In the genomic region with DNA sequence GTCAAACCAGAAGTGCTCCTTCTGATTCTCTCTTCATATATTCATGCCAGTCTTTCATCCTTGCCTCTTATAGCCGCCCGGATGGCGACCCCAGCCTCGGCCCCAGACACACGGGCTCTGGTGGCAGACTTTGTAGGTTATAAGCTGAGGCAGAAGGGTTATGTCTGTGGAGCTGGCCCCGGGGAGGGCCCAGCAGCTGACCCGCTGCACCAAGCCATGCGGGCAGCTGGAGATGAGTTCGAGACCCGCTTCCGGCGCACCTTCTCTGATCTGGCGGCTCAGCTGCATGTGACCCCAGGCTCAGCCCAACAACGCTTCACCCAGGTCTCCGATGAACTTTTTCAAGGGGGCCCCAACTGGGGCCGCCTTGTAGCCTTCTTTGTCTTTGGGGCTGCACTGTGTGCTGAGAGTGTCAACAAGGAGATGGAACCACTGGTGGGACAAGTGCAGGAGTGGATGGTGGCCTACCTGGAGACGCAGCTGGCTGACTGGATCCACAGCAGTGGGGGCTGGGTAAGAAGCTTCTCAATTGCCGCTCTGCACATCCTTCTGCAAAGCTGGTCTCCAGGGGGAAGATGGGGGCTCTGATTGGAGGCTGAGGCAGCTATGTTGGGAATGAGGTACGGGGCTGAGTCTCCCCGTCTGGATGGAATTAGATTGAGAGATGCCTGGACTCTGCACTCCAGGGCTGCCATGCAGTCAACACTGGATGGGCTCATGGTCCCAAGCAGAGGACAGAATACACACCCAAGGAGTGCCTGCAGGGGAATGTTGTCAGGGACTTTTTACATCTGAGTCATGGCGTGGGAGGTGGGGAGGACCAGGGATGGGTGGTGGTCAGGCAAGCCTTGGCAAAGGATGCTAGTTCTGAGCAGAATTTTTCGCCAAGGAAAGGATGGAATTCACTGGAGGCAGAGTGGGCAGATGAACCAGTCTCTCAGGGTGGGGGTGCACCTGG, we compare ENCODE assay signal across 7 cellular contexts. TPM values are rescaled to one million over a fixed set of nuclear protein-coding genes. Genes with fewer than 3 reads are reported as not detected.
DNase-seq lines count a peak whose midpoint lies in the region; ATAC-seq and TF ChIP-seq lines count a peak whose summit lies in the region.
"Had no signal": no experiment of that assay in that cellular context is flagged by ENCODE, and none has a peak within 500 bp of the region (broad histone marks: within the 10 kb centered on the region; RNA-seq: fewer than 3 reads in every experiment).

No MANE protein-coding gene starts in this region.

- H3K4me1 ChIP-seq in NT2/D1 (ENCODE audit: insufficient read depth, insufficient read length) (peaks cover 4% of the 10 kb centered on the region), esophagus squamous epithelium (peaks cover 20 to 58% (median 33%) of the 10 kb centered on the region in 3 donors)

- ATAC-seq in stimulated activated memory B cell treated with anti-CD40 and anti-IgM and Interleukin-4, amounts not matched to agents 10 μg/mL and 1 μg/mL and 100 μg/mL, for 72 hours: no peak
- no peak for ATAC-seq in effector memory CD8-positive, alpha-beta T cell (replicated peaks)
- ATAC-seq: naive thymus-derived CD8-positive, alpha-beta T cell had no signal

- no peaks in the 10 kb centered on the region for H3K9me3 Mint-ChIP-seq in stimulated activated memory B cell treated with anti-CD40 and anti-IgM and Interleukin-4, amounts not matched to agents 10 μg/mL and 1 μg/mL and 100 μg/mL, for 72 hours
- no peaks in the 10 kb centered on the region for H3K9me3 Mint-ChIP-seq in effector memory CD8-positive, alpha-beta T cell
- H3K9me3 Mint-ChIP-seq: naive thymus-derived CD8-positive, alpha-beta T cell had no signal

- H3K27me3 ChIP-seq in NT2/D1 (ENCODE audit: insufficient read depth, insufficient read length): peaks cover 21% of the 10 kb centered on the region
- no peaks in the 10 kb centered on the region for H3K27me3 ChIP-seq in esophagus squamous epithelium

- peak overlapping the region; percentile 86 for H3K27ac Mint-ChIP-seq in stimulated activated memory B cell treated with anti-CD40 and anti-IgM and Interleukin-4, amounts not matched to agents 10 μg/mL and 1 μg/mL and 100 μg/mL, for 72 hours
- H3K27ac Mint-ChIP-seq in effector memory CD8-positive, alpha-beta T cell: no peak overlapping the region

- intact Hi-C loops in esophagus squamous epithelium (cut with DNase I): no loop called here

- no peak for DNase-seq in NT2/D1 (ENCODE audit: low read depth, low spot score)
- no peak for DNase-seq in esophagus squamous epithelium (lab: John Stamatoyannopoulos, UW)
- no peak for DNase-seq in activated CD4-positive, alpha-beta T cell treated with anti-CD3 and anti-CD28 coated beads for 1 hour
- DNase-seq in amniotic stem cell (lab: John Stamatoyannopoulos, UW): no peak
- DNase-seq in effector memory CD8-positive, alpha-beta T cell: no peak
- DNase-seq: naive thymus-derived CD8-positive, alpha-beta T cell had no signal

- peaks cover 53% of the 10 kb centered on the region for H3K36me3 ChIP-seq in NT2/D1 (ENCODE audit: insufficient read depth, insufficient read length, low read length)
- H3K36me3 ChIP-seq in esophagus squamous epithelium: peaks cover 4 to 52% (median 6%) of the 10 kb centered on the region in 3 donors

- H3K4me1 Mint-ChIP-seq in stimulated activated memory B cell treated with anti-CD40 and anti-IgM and Interleukin-4, amounts not matched to agents 10 μg/mL and 1 μg/mL and 100 μg/mL, for 72 hours: peaks cover 41% of the 10 kb centered on the region
- H3K4me1 Mint-ChIP-seq in effector memory CD8-positive, alpha-beta T cell (ENCODE audit: low read depth in 2 of 2): peaks cover 1 to 3% of the 10 kb centered on the region in 2 donors

- 50 to 70% methylated on average over 2 to 15 of the region's 22 CpGs for WGBS in esophagus squamous epithelium, 2 donors

- peaks cover 22% of the 10 kb centered on the region for H3K36me3 Mint-ChIP-seq in stimulated activated memory B cell treated with anti-CD40 and anti-IgM and Interleukin-4, amounts not matched to agents 10 μg/mL and 1 μg/mL and 100 μg/mL, for 72 hours
- peaks cover 9% of the 10 kb centered on the region for H3K36me3 Mint-ChIP-seq in effector memory CD8-positive, alpha-beta T cell (ENCODE audit: insufficient read depth)
- H3K36me3 Mint-ChIP-seq: naive thymus-derived CD8-positive, alpha-beta T cell had no signal

- no peak for TF ChIP-seq CTCF in esophagus squamous epithelium (IDR thresholded peaks at IDR 0.05)

- H3K27me3 Mint-ChIP-seq in stimulated activated memory B cell treated with anti-CD40 and anti-IgM and Interleukin-4, amounts not matched to agents 10 μg/mL and 1 μg/mL and 100 μg/mL, for 72 hours: no peaks in the 10 kb centered on the region
- H3K27me3 Mint-ChIP-seq in effector memory CD8-positive, alpha-beta T cell: peaks cover 33 to 50% of the 10 kb centered on the region in 2 donors

- peak overlapping the region; percentile 78 for H3K4me3 Mint-ChIP-seq in stimulated activated memory B cell treated with anti-CD40 and anti-IgM and Interleukin-4, amounts not matched to agents 10 μg/mL and 1 μg/mL and 100 μg/mL, for 72 hours
- H3K4me3 Mint-ChIP-seq in effector memory CD8-positive, alpha-beta T cell: no peak overlapping the region

- H3K9me3 ChIP-seq in NT2/D1 (ENCODE audit: insufficient read depth, low read length) (no peaks in the 10 kb centered on the region), esophagus squamous epithelium (no peaks in the 10 kb centered on the region)

- no peak for TF ChIP-seq POLR2A in esophagus squamous epithelium (IDR thresholded peaks at IDR 0.05)

- H3K9ac ChIP-seq in NT2/D1 (ENCODE audit: insufficient read length, low read depth): peak overlapping the region; percentile 98

- H3K4me3 ChIP-seq in NT2/D1 (ENCODE audit: insufficient read length, low read depth): peak overlapping the region; percentile 90
- H3K4me3 ChIP-seq in esophagus squamous epithelium: peak overlapping the region; percentile 67 to 81 (median 72)

- H3K27ac ChIP-seq in esophagus squamous epithelium: peak overlapping the region; percentile 91 to 98 (median 94)

RNA-seq across cellular contexts. Expression of a gene that starts 1.3 kb away (rescaled TPM):
- total RNA-seq in esophagus squamous epithelium: 10 to 100 TPM; 36.7 to 57.8 (median 47.4) TPM

RNA-seq across cellular contexts. Expression of a gene that starts 5.3 kb away (rescaled TPM):
- total RNA-seq in esophagus squamous epithelium: 1 to 10 TPM; 1.7 to 7.1 (median 3.4) TPM

RNA-seq across cellular contexts. Expression of a gene that starts 13.3 kb away (rescaled TPM):
- total RNA-seq in esophagus squamous epithelium: 10 to 100 TPM; 28.2 to 63.8 (median 51.3) TPM

RNA-seq across cellular contexts. Expression of a gene that starts 22.0 kb away (rescaled TPM):
- total RNA-seq in esophagus squamous epithelium: 10 to 100 TPM in 1 of 4 donors, 1 to 10 TPM in 3; 7.9 to 10.6 (median 9.5) TPM

RNA-seq across cellular contexts. Expression of a gene that starts 44.7 kb away (rescaled TPM):
- total RNA-seq in esophagus squamous epithelium: 1 to 10 TPM in 3 of 4 donors, under 1 TPM in 1; 0.88 to 9.2 (median 3.3) TPM
